Comparison of ENCODE assay signal across 1 cellular context in genomic region chr4:87317527-87317926, GRCh38.
A peak's percentile ranks its signal among the peaks of the same experiment; 100 is the strongest.
TF ChIP-seq lines count a peak whose summit lies in the region.

No MANE protein-coding gene starts in this region.

TF ChIP-seq in HepG2, 621 proteins besides CTCF, POLR2A, EP300 and RAD21 (continued from another document and continues in another):
- TF ChIP-seq ZNF362 (CRISPR knock-in tag; IDR thresholded peaks at IDR 0.05; ENCODE audit: borderline replicate concordance) (no peak), SKI (IDR thresholded peaks at IDR 0.05; ENCODE audit: partially characterized antibody) (no peak), TARDBP (CRISPR knock-in tag; IDR thresholded peaks at IDR 0.05) (no peak), ZNF446 (CRISPR knock-in tag; IDR thresholded peaks at IDR 0.05) (no peak), GPN1 (CRISPR knock-in tag; IDR thresholded peaks at IDR 0.05; ENCODE audit: borderline replicate concordance) (no peak), CREB1 (IDR thresholded peaks at IDR 0.05) (no peak), CREB1 (CRISPR knock-in tag; IDR thresholded peaks at IDR 0.05) (no peak), ZNF598 (CRISPR knock-in tag; IDR thresholded peaks at IDR 0.05; ENCODE audit: borderline replicate concordance) (no peak), ZNF616 (CRISPR knock-in tag; IDR thresholded peaks at IDR 0.05; ENCODE audit: low read depth) (no peak), REPIN1 (CRISPR knock-in tag; IDR thresholded peaks at IDR 0.05; ENCODE audit: borderline replicate concordance, low read depth) (no peak), ZNF839 (CRISPR knock-in tag; IDR thresholded peaks at IDR 0.05; ENCODE audit: borderline replicate concordance) (no peak), SETDB1 (CRISPR knock-in tag; IDR thresholded peaks at IDR 0.05; ENCODE audit: borderline replicate concordance) (no peak), ZBTB7A (CRISPR knock-in tag; IDR thresholded peaks at IDR 0.05) (no peak), ZNF281 (CRISPR knock-in tag; IDR thresholded peaks at IDR 0.05; ENCODE audit: borderline replicate concordance) (no peak), ZSCAN9 (CRISPR knock-in tag; IDR thresholded peaks at IDR 0.05; ENCODE audit: borderline replicate concordance) (no peak), ZNF558 (CRISPR knock-in tag; IDR thresholded peaks at IDR 0.05; ENCODE audit: borderline replicate concordance) (no peak), KLF12 (CRISPR knock-in tag; IDR thresholded peaks at IDR 0.05; ENCODE audit: borderline replicate concordance) (no peak), FOXA3 (CRISPR knock-in tag; IDR thresholded peaks at IDR 0.05) (peak; percentile 42; the same call in 1 of the 2 replicates), ZNF136 (CRISPR knock-in tag; IDR thresholded peaks at IDR 0.05; ENCODE audit: low read depth) (no peak), GATAD2A (CRISPR knock-in tag; IDR thresholded peaks at IDR 0.05) (peak; percentile 72), ZSCAN5A (CRISPR knock-in tag; IDR thresholded peaks at IDR 0.05; ENCODE audit: borderline replicate concordance) (no peak), ZNF513 (CRISPR knock-in tag; conservative IDR thresholded peaks at IDR 0.05) (no peak), ZBTB2 (CRISPR knock-in tag; IDR thresholded peaks at IDR 0.05; ENCODE audit: low read depth) (no peak), ZEB1 (IDR thresholded peaks at IDR 0.05; ENCODE audit: insufficient replicate concordance, low read depth) (no peak), NR2C2 (CRISPR knock-in tag; IDR thresholded peaks at IDR 0.05; ENCODE audit: borderline replicate concordance) (peak; percentile 64; the same call in 1 of the 2 replicates), NR2F6 (IDR thresholded peaks at IDR 0.05) (peak; percentile 52), NR2F6 (CRISPR knock-in tag; IDR thresholded peaks at IDR 0.05) (peak; percentile 18; the same call in 1 of the 2 replicates), ZSCAN25 (CRISPR knock-in tag; IDR thresholded peaks at IDR 0.05) (no peak), KAT2B (IDR thresholded peaks at IDR 0.05; ENCODE audit: borderline replicate concordance, low read depth, low read length) (no peak), ZNF784 (CRISPR knock-in tag; IDR thresholded peaks at IDR 0.05; ENCODE audit: borderline replicate concordance) (no peak), ZNF414 (CRISPR knock-in tag; IDR thresholded peaks at IDR 0.05) (no peak), PCBP2 (optimal IDR thresholded peaks at IDR 0.05; ENCODE audit: low read depth, low read length, poor library complexity, severe bottlenecking) (no peak), CSRNP1 (CRISPR knock-in tag; IDR thresholded peaks at IDR 0.05) (no peak), CEBPG (CRISPR knock-in tag; IDR thresholded peaks at IDR 0.05) (peak; percentile 79), MAZ (IDR thresholded peaks at IDR 0.05; ENCODE audit: borderline replicate concordance, low read depth, low read length) (no peak), MAZ (CRISPR knock-in tag; IDR thresholded peaks at IDR 0.05; ENCODE audit: low read depth) (no peak), MIER3 (CRISPR knock-in tag; IDR thresholded peaks at IDR 0.05; ENCODE audit: borderline replicate concordance) (peak; percentile 43; the same call in 1 of the 2 replicates), ARID5B (CRISPR knock-in tag; IDR thresholded peaks at IDR 0.05) (peak; percentile 51), SATB2 (CRISPR knock-in tag; IDR thresholded peaks at IDR 0.05) (no peak), ZNF441 (CRISPR knock-in tag; IDR thresholded peaks at IDR 0.05; ENCODE audit: borderline replicate concordance) (no peak), RBM39 (IDR thresholded peaks at IDR 0.05; ENCODE audit: low read depth, low read length, poor library complexity, severe bottlenecking) (no peak), ZSCAN30 (CRISPR knock-in tag; IDR thresholded peaks at IDR 0.05) (no peak), THAP11 (CRISPR knock-in tag; IDR thresholded peaks at IDR 0.05) (no peak), HOXA5 (CRISPR knock-in tag; IDR thresholded peaks at IDR 0.05) (no peak), ZNF34 (CRISPR knock-in tag; IDR thresholded peaks at IDR 0.05; ENCODE audit: borderline replicate concordance) (no peak), ZNF17 (CRISPR knock-in tag; IDR thresholded peaks at IDR 0.05) (no peak), ZMYM2 (CRISPR knock-in tag; IDR thresholded peaks at IDR 0.05) (peak; percentile 82), POGZ (CRISPR knock-in tag; IDR thresholded peaks at IDR 0.05) (peak; percentile 58), ZNF232 (CRISPR knock-in tag; IDR thresholded peaks at IDR 0.05; ENCODE audit: borderline replicate concordance) (no peak), ZNF382 (CRISPR knock-in tag; IDR thresholded peaks at IDR 0.05; ENCODE audit: borderline replicate concordance) (no peak), GABPB1 (CRISPR knock-in tag; IDR thresholded peaks at IDR 0.05) (no peak), ADNP (CRISPR knock-in tag; IDR thresholded peaks at IDR 0.05) (no peak), ZNF639 (CRISPR knock-in tag; conservative IDR thresholded peaks at IDR 0.05) (no peak)
